Comparison of ENCODE assay signal across 10 cellular contexts in genomic region chr4:65668201-65669007, GRCh38. TPM values are rescaled to one million over a fixed set of nuclear protein-coding genes. Genes with fewer than 3 reads are reported as not detected.
A peak's percentile ranks its signal among the peaks of the same experiment; 100 is the strongest.
DNase-seq lines count a peak whose midpoint lies in the region; ATAC-seq, FAIRE-seq and TF ChIP-seq lines count a peak whose summit lies in the region.
"Had no signal": no experiment of that assay in that cellular context is flagged by ENCODE, and none has a peak within 500 bp of the region (broad histone marks: within the 10 kb centered on the region; RNA-seq: fewer than 3 reads in every experiment).

No MANE protein-coding gene starts in this region.

- H3K27me3 ChIP-seq in muscle layer of duodenum (ENCODE audit: low read depth, low read length): peaks cover 20% of the 10 kb centered on the region
- peaks cover 0 to 17% of the 10 kb centered on the region in 2 donors for H3K27me3 ChIP-seq in small intestine (ENCODE audit: control insufficient read depth in 2 of 2, insufficient read depth in 2 of 2, low read length in 2 of 2)

- intact Hi-C loops in Right ventricle myocardium inferior (cut with DNase I) (no loop called here), cardiac septum (cut with DNase I) (no loop called here)

- H3K9me3 ChIP-seq in muscle layer of duodenum (ENCODE audit: control insufficient read depth in 1 of 2, low read length in 2 of 2) (no peaks in the 10 kb centered on the region), small intestine (ENCODE audit: control insufficient read depth, low read depth) (no peaks in the 10 kb centered on the region)

- ATAC-seq in Right ventricle myocardium inferior (peak; percentile 33), GM21723 (IDR thresholded peaks at IDR 0.05; ENCODE audit: unreplicated experiment) (no peak)

- no peak for FAIRE-seq in small intestine (lab: Jason Lieb, UNC)
- FAIRE-seq: TTC549 had no signal

- H3K27ac ChIP-seq in muscle layer of duodenum (ENCODE audit: low read length) (no peak overlapping the region), small intestine (ENCODE audit: low read depth in 1 of 2, low read length in 1 of 2) (no peak overlapping the region)
- H3K27ac ChIP-seq: C4-2B had no signal

- H3K4me3 ChIP-seq in epithelial cell of esophagus (ENCODE audit: low read length) (peak overlapping the region; percentile 7), muscle layer of duodenum (ENCODE audit: low read depth in 1 of 2, low read length in 2 of 2) (peak overlapping the region; percentile 57 to 74), small intestine (ENCODE audit: low read depth in 1 of 2, low read length in 2 of 2) (no peak overlapping the region)

- TF ChIP-seq CTCF in epithelial cell of esophagus (IDR thresholded peaks at IDR 0.05; ENCODE audit: insufficient read depth, low read depth, low read length, missing control alignments): no peak

- 6 to 14% (median 13%) methylated on average over 32 of the region's 32 CpGs for WGBS in small intestine, 3 donors

- no peaks in the 10 kb centered on the region for H3K36me3 ChIP-seq in muscle layer of duodenum (ENCODE audit: control insufficient read depth in 1 of 2, insufficient read depth in 2 of 2, low read length in 2 of 2)
- H3K36me3 ChIP-seq in small intestine (ENCODE audit: control insufficient read depth in 2 of 2, insufficient read depth in 2 of 2, low read length in 2 of 2): no peaks in the 10 kb centered on the region

- H3K4me1 ChIP-seq in muscle layer of duodenum (ENCODE audit: control insufficient read depth in 1 of 2, insufficient read depth in 2 of 2, low read length in 2 of 2) (peaks cover 0 to 26% of the 10 kb centered on the region in 2 donors), small intestine (ENCODE audit: control insufficient read depth in 2 of 2, insufficient read depth in 1 of 2, low read depth in 1 of 2, low read length in 1 of 2) (no peaks in the 10 kb centered on the region)

- peak; percentile 35 for DNase-seq in Right ventricle myocardium inferior (ENCODE audit: missing footprints)
- DNase-seq in cardiac septum (ENCODE audit: low spot score): no peak
- DNase-seq in epithelial cell of esophagus (ENCODE audit: low read depth): peak; percentile 9
- DNase-seq in NCI-H1105 treated with DMSO at 0.1 percent for 48 hours (lab: John Stamatoyannopoulos, UW): no peak
- no peak for DNase-seq in small intestine
- DNase-seq in NCI-H2081 treated with DMSO at 0.1 percent for 48 hours (lab: John Stamatoyannopoulos, UW): no peak

RNA-seq across cellular contexts. Expression of gene EPHA5, which starts 1.9 kb away (rescaled TPM):
- total RNA-seq in Right ventricle myocardium inferior: 0.11 TPM
- 0.22 TPM for total RNA-seq in cardiac septum
- polyA plus RNA-seq in small intestine: under 1 TPM in 1 of 3 donors, not detected in 2; 0.03 TPM

Comparison
In these comparisons a context has a peak if more than half of its experiments do, and no peak if none do; other contexts are left out.
1. DNase-seq: peak in Right ventricle myocardium inferior (single experiment) and epithelial cell of esophagus (single experiment); none in cardiac septum (single experiment), NCI-H1105 treated with DMSO at 0.1 percent for 48 hours (single experiment), small intestine (single experiment) and NCI-H2081 treated with DMSO at 0.1 percent for 48 hours (single experiment).
2. H3K4me3 ChIP-seq: peak in epithelial cell of esophagus (single experiment) and muscle layer of duodenum (2 of 2); none in small intestine (0 of 2).